Comparison of ENCODE assay signal across 8 cellular contexts in the genomic region with DNA sequence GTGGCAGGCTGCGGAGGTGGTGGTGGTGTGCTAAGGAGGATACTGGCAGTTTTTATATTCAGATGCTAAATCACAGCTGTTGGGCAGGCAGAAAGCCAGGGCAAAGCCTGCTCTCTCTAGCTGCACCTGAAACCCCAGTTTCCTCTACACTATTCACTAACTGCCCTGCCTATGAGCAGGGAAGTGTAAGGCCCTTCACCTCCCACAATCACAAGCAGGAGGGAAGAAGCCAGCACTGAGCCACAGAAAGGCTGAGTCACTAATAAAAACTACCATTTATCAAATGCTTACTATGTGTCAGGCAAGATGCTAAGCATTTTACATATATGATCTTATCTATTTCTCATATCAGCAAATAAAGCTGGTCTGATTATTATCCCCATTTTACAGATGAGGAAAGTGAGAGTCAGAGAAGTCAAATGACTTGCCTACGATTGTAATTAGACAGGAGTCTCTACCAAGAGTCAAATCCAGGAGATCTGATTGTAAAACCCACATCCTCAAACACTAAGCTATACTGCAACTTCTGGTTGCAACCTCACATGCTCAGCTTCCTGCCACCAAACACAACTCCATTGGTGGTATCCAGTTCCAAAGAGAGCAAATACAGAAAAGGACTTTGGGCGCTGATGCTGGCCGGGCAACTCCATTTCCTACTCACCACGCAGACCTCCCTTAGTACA. TPM values are rescaled to one million over a fixed set of nuclear protein-coding genes. Genes with fewer than 3 reads are reported as not detected.
DNase-seq lines count a peak whose midpoint lies in the region; ATAC-seq and TF ChIP-seq lines count a peak whose summit lies in the region.

No MANE protein-coding gene starts in this region.

- H3K79me2 ChIP-seq in KMS-11 (ENCODE audit: insufficient read depth, low read depth) = no peaks in the 10 kb centered on the region

- no TSS peak for BruUV-seq in A673 (replicated peaks; lab: Mats Ljungman, UMichigan)

- H3K36me3 Mint-ChIP-seq in activated naive CD8-positive, alpha-beta T cell = no peaks in the 10 kb centered on the region
- peaks cover 4 to 8% (median 5%) of the 10 kb centered on the region in 5 donors for H3K36me3 Mint-ChIP-seq in naive thymus-derived CD4-positive, alpha-beta T cell

- H3K4me1 ChIP-seq in KMS-11 (ENCODE audit: low read depth, poor library complexity, severe bottlenecking) (peaks cover 68% of the 10 kb centered on the region), A673 (ENCODE audit: insufficient read depth, low read length, poor library complexity, severe bottlenecking) (no peaks in the 10 kb centered on the region)
- peaks cover 26% of the 10 kb centered on the region in 2 donors for H3K4me1 ChIP-seq in naive thymus-derived CD4-positive, alpha-beta T cell (ENCODE audit: control insufficient read depth in 2 of 2, insufficient read depth in 2 of 2, low read length in 2 of 2)

- no peaks in the 10 kb centered on the region for H4K20me1 ChIP-seq in KMS-11 (ENCODE audit: insufficient read depth)

- peak; percentile 89 for ATAC-seq in GM19395 (IDR thresholded peaks at IDR 0.05; ENCODE audit: unreplicated experiment)
- peak; percentile 91 for ATAC-seq in naive thymus-derived CD4-positive, alpha-beta T cell
- no peak for ATAC-seq in GM21360 (IDR thresholded peaks at IDR 0.05; ENCODE audit: unreplicated experiment)

- H3K4me3 ChIP-seq in KMS-11 (IDR thresholded peaks at IDR 0.05; ENCODE audit: insufficient read depth, low read depth, low read length) (no peak overlapping the region), A673 (ENCODE audit: low read depth, low read length, poor library complexity, severe bottlenecking) (no peak overlapping the region)
- no peak overlapping the region for H3K4me3 ChIP-seq in naive thymus-derived CD4-positive, alpha-beta T cell (ENCODE audit: low read length)

- intact Hi-C loops in naive thymus-derived CD4-positive, alpha-beta T cell (cut with micrococcal nuclease) = loop anchor here (1.0 to 5.0 kb wide), 7 partner anchors 9 to 315 kb away; no protein-coding TSS in a partner anchor
- intact Hi-C loops in A673 (cut with micrococcal nuclease; ENCODE audit: unreplicated experiment) = no loop called here

- no peaks in the 10 kb centered on the region for H3K9me3 ChIP-seq in naive thymus-derived CD4-positive, alpha-beta T cell (ENCODE audit: control insufficient read depth in 2 of 3, low read length in 3 of 3)
- H3K9me3 ChIP-seq in A673 (ENCODE audit: low read depth, low read length, poor library complexity, severe bottlenecking) = no peaks in the 10 kb centered on the region

- H2AFZ ChIP-seq in KMS-11 (ENCODE audit: low read depth) = peak overlapping the region; percentile 40

- POLR2A ChIA-PET in naive thymus-derived CD4-positive, alpha-beta T cell (lab: Charles Lee) = interaction anchor here (0.6 to 3.8 kb wide), 34 partner anchors 9 to 803 kb away, joined by 3 to 56 read pairs (median 4); a partner anchor contains a TSS
- POLR2A ChIA-PET in A673 (lab: Charles Lee; ENCODE audit: low non-redundant PET) = no interaction called here

- H3K9ac ChIP-seq in KMS-11 = peak overlapping the region; percentile 41; the same call in 1 of the 2 replicates

- H3K4me3 Mint-ChIP-seq in activated naive CD8-positive, alpha-beta T cell = peak overlapping the region; percentile 64
- peak overlapping the region; percentile 13 to 84 (median 66) for H3K4me3 Mint-ChIP-seq in naive thymus-derived CD4-positive, alpha-beta T cell

- peaks cover 37% of the 10 kb centered on the region for H3K4me1 Mint-ChIP-seq in activated naive CD8-positive, alpha-beta T cell (ENCODE audit: low read depth)
- H3K4me1 Mint-ChIP-seq in naive thymus-derived CD4-positive, alpha-beta T cell = peaks cover 26 to 52% (median 49%) of the 10 kb centered on the region in 7 donors

- CTCF ChIA-PET in naive thymus-derived CD4-positive, alpha-beta T cell (lab: Charles Lee) = interaction anchor here (0.6 to 1.7 kb wide), 9 partner anchors 8 to 114 kb away, joined by 3 to 8 read pairs (median 4); a partner anchor contains a TSS
- CTCF ChIA-PET in A673 (lab: Charles Lee) = no interaction called here

- no peaks in the 10 kb centered on the region for H3K9me3 Mint-ChIP-seq in activated naive CD8-positive, alpha-beta T cell (ENCODE audit: low read depth)
- H3K9me3 Mint-ChIP-seq in naive thymus-derived CD4-positive, alpha-beta T cell = peaks cover 0 to 7% (median 4%) of the 10 kb centered on the region in 11 donors

- no peaks in the 10 kb centered on the region for H3K27me3 Mint-ChIP-seq in activated naive CD8-positive, alpha-beta T cell
- H3K27me3 Mint-ChIP-seq in naive thymus-derived CD4-positive, alpha-beta T cell = no peaks in the 10 kb centered on the region

- no peaks in the 10 kb centered on the region for H3K27me3 ChIP-seq in KMS-11 (ENCODE audit: insufficient read depth, low read depth)
- no peaks in the 10 kb centered on the region for H3K27me3 ChIP-seq in naive thymus-derived CD4-positive, alpha-beta T cell (ENCODE audit: control insufficient read depth in 2 of 2, insufficient read depth in 2 of 2, low read length in 2 of 2)
- H3K27me3 ChIP-seq in A673 (replicated peaks; ENCODE audit: insufficient read depth, low read depth, low read length, poor library complexity) = no peaks in the 10 kb centered on the region

- H3K36me3 ChIP-seq in KMS-11 (ENCODE audit: insufficient read depth) (no peaks in the 10 kb centered on the region), A673 (ENCODE audit: insufficient read depth, low read length, poor library complexity, severe bottlenecking) (no peaks in the 10 kb centered on the region)
- no peaks in the 10 kb centered on the region for H3K36me3 ChIP-seq in naive thymus-derived CD4-positive, alpha-beta T cell (ENCODE audit: control insufficient read depth in 2 of 3, insufficient read depth in 3 of 3, low read length in 3 of 3)

- H3K4me2 ChIP-seq in KMS-11 = peak overlapping the region; percentile 49

- peak overlapping the region; percentile 83 for H3K27ac ChIP-seq in KMS-11
- H3K27ac ChIP-seq in naive thymus-derived CD4-positive, alpha-beta T cell (ENCODE audit: low read depth, low read length) = peak overlapping the region; percentile 57
- H3K27ac ChIP-seq in A673 (ENCODE audit: low read depth, low read length, poor library complexity, severe bottlenecking) = no peak overlapping the region

- peak overlapping the region; percentile 51 for H3K27ac Mint-ChIP-seq in activated naive CD8-positive, alpha-beta T cell
- peak overlapping the region; percentile 71 to 96 (median 89) for H3K27ac Mint-ChIP-seq in naive thymus-derived CD4-positive, alpha-beta T cell

- TF ChIP-seq CTCF in KMS-11 (conservative IDR thresholded peaks at IDR 0.05; ENCODE audit: low read depth, low read length) (no peak), A673 (conservative IDR thresholded peaks at IDR 0.05; ENCODE audit: low read depth, low read length) (no peak)

- peak in 7 of 9 donors; percentile 51 to 84 (median 75) for DNase-seq in naive thymus-derived CD4-positive, alpha-beta T cell
- no peak for DNase-seq in dedifferentiated amniotic fluid mesenchymal stem cell (ENCODE audit: extremely low spot score)
- no peak for DNase-seq in A673 (ENCODE audit: low spot score)
- DNase-seq in COLO829 (ENCODE audit: low spot score) = no peak

RNA-seq across cellular contexts. Expression of a gene that starts 17.7 kb away (rescaled TPM):
- total RNA-seq in naive thymus-derived CD4-positive, alpha-beta T cell = 100 to 1,000 TPM; 101 to 372 (median 346) TPM
- 100 to 1,000 TPM; 130 to 148 TPM for polyA plus RNA-seq in naive thymus-derived CD4-positive, alpha-beta T cell
- 39.8 and 42.2 TPM in 2 replicates for total RNA-seq in A673 (2021)

Comparison
In these comparisons a context has a peak if more than half of its experiments do, and no peak if none do; other contexts are left out.
1. DNase-seq: peak in naive thymus-derived CD4-positive, alpha-beta T cell (7 of 9); none in dedifferentiated amniotic fluid mesenchymal stem cell (single experiment), A673 (single experiment) and COLO829 (single experiment).